Comparison of ENCODE assay signal across 15 cellular contexts in the genomic region with DNA sequence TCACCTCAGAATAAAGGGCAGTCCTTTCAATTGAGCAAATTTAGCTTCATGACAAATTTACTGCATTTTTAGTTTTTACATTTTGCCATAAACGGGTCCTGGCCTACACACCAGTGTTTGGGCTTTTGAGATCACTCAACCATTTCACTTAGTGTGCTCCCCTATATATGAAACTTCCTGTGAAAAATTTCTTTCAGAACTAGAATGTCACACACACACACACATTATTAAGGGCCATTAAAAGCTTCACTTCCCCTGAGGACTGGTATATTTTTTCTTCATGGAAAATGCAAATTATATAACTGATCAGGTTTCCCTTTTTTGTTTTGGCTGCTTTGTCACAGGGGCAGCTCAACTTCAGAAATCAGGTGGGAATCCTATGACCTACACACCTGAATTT.
DNase-seq lines count a peak whose midpoint lies in the region; ATAC-seq, FAIRE-seq and TF ChIP-seq lines count a peak whose summit lies in the region.
"Had no signal": no experiment of that assay in that cellular context is flagged by ENCODE, and none has a peak within 500 bp of the region (broad histone marks: within the 10 kb centered on the region; RNA-seq: fewer than 3 reads in every experiment).

No MANE protein-coding gene starts in this region.

- ATAC-seq in GM19324 (IDR thresholded peaks at IDR 0.05; ENCODE audit: low FRiP score, unreplicated experiment) (no peak), GM21786 (IDR thresholded peaks at IDR 0.05; ENCODE audit: unreplicated experiment) (no peak)
- ATAC-seq: K562 had no signal

- no peaks in the 10 kb centered on the region for H3K36me3 ChIP-seq in BLaER1
- H3K36me3 ChIP-seq in endothelial cell of umbilical vein (ENCODE audit: control insufficient read depth in 2 of 2, extremely low read depth in 1 of 2, insufficient read depth in 2 of 2, low read length in 2 of 2), result no peaks in the 10 kb centered on the region

- BruUV-seq in endothelial cell of umbilical vein (replicated peaks; lab: Mats Ljungman, UMichigan), result no TSS peak

- DNase-seq in GM19239 (ENCODE audit: insufficient read length, low spot score), result no peak
- DNase-seq in NAMALWA (ENCODE audit: low spot score), result peak; percentile 4
- DNase-seq in endothelial cell of umbilical vein (ENCODE audit: low read depth, low spot score), result no peak
- DNase-seq in SK-N-DZ (ENCODE audit: low spot score), result no peak
- DNase-seq in occipital lobe (lab: John Stamatoyannopoulos, UW), result no peak
- DNase-seq: AML-193; CD4-positive, CD25-positive, alpha-beta regulatory T cell; DMS53; HCEC 1CT had no signal

- no peaks in the 10 kb centered on the region for H3K9me3 ChIP-seq in BLaER1
- H3K9me3 ChIP-seq in endothelial cell of umbilical vein (replicated peaks; ENCODE audit: control insufficient read depth, insufficient read depth, low read length), result no peaks in the 10 kb centered on the region
- H3K9me3 ChIP-seq: BLaER1 treated with 17β-estradiol and CSF1 and Interleukin-3, amounts not matched to agents 10 nM and 100 nM had no signal

- no peak for TF ChIP-seq POLR2A in endothelial cell of umbilical vein (IDR thresholded peaks at IDR 0.05; ENCODE audit: low read depth, low read length)

- CTCF ChIA-PET in endothelial cell of umbilical vein (lab: Charles Lee), result interaction anchor here (1.3 kb wide), 1 partner anchor 95 kb away, joined by 3 read pairs; no protein-coding TSS in a partner anchor

- H3K9me1 ChIP-seq in endothelial cell of umbilical vein (replicated peaks; ENCODE audit: control insufficient read depth, extremely low read depth, insufficient read depth, low read length), result no peaks in the 10 kb centered on the region

- H3K27me3 ChIP-seq in BLaER1 (peaks cover 87% of the 10 kb centered on the region), endothelial cell of umbilical vein (ENCODE audit: control insufficient read depth in 2 of 2, insufficient read depth in 2 of 2, low read length in 2 of 2) (no peaks in the 10 kb centered on the region)

- H3K4me1 ChIP-seq in BLaER1 (peaks cover 13% of the 10 kb centered on the region; the same call in 1 of the 2 replicates), endothelial cell of umbilical vein (ENCODE audit: control insufficient read depth, extremely low read depth, insufficient read depth, low read length) (peaks cover 4% of the 10 kb centered on the region)

- H3K27ac ChIP-seq in BLaER1, result no peak overlapping the region
- no peak overlapping the region for H3K27ac ChIP-seq in endothelial cell of umbilical vein (ENCODE audit: insufficient read depth, low read depth, low read length)
- H3K27ac ChIP-seq: 22Rv1; BLaER1 treated with 17β-estradiol and CSF1 and Interleukin-3, amounts not matched to agents 10 nM and 100 nM had no signal

- peak; percentile 84 for FAIRE-seq in GM19239 (lab: Jason Lieb, UNC)
- peak; percentile 37 for FAIRE-seq in endothelial cell of umbilical vein (lab: Jason Lieb, UNC)
- FAIRE-seq: K562 had no signal

- H4K20me1 ChIP-seq in BLaER1 (0 out of 2 replicates have a peak, but pooled peaks cover 10% of the 10 kb centered on the region), endothelial cell of umbilical vein (replicated peaks; ENCODE audit: control insufficient read depth, extremely low read depth, insufficient read depth, low read length) (no peaks in the 10 kb centered on the region)
- H4K20me1 ChIP-seq: BLaER1 treated with 17β-estradiol and CSF1 and Interleukin-3, amounts not matched to agents 10 nM and 100 nM had no signal

- H3K79me2 ChIP-seq in endothelial cell of umbilical vein (ENCODE audit: control insufficient read depth, insufficient read depth, low read length), result no peaks in the 10 kb centered on the region

- TF ChIP-seq CTCF in endothelial cell of umbilical vein (IDR thresholded peaks at IDR 0.05; ENCODE audit: extremely low read depth in 1 of 2, insufficient read depth in 1 of 2, low read depth in 1 of 2, low read length in 2 of 2), result no peak

- intact Hi-C loops in endothelial cell of umbilical vein (cut with micrococcal nuclease), result no loop called here

- POLR2A ChIA-PET in endothelial cell of umbilical vein (lab: Charles Lee), result no interaction called here

- no peak overlapping the region for H3K4me3 ChIP-seq in BLaER1
- no peak overlapping the region for H3K4me3 ChIP-seq in endothelial cell of umbilical vein (replicated peaks in 1 of 3; ENCODE audit: insufficient read depth in 1 of 3, low read depth in 1 of 3, low read length in 3 of 3)
- H3K4me3 ChIP-seq: BLaER1 treated with 17β-estradiol and CSF1 and Interleukin-3, amounts not matched to agents 10 nM and 100 nM; K562 had no signal

- H3K4me2 ChIP-seq in BLaER1, result peak overlapping the region; percentile 24; the same call in 1 of the 2 replicates
- H3K4me2 ChIP-seq in endothelial cell of umbilical vein (ENCODE audit: insufficient read depth, low read length), result no peak overlapping the region

- H3K9ac ChIP-seq in BLaER1 (no peak overlapping the region), endothelial cell of umbilical vein (replicated peaks; ENCODE audit: extremely low read depth, insufficient read depth, low read length) (no peak overlapping the region)
- H3K9ac ChIP-seq: BLaER1 treated with 17β-estradiol and CSF1 and Interleukin-3, amounts not matched to agents 10 nM and 100 nM had no signal

- dilution Hi-C loops in endothelial cell of umbilical vein (cut with MboI; ENCODE audit: extremely low pct_ligation_motif_present, low sequenced_read_pairs), result no loop called here

- H2AFZ ChIP-seq in endothelial cell of umbilical vein (ENCODE audit: low read depth, low read length), result no peak overlapping the region

TF ChIP-seq in endothelial cell of umbilical vein, 7 proteins besides CTCF, POLR2A, EP300 and RAD21:
- no peak for TF ChIP-seq EZH2 (IDR thresholded peaks at IDR 0.05; ENCODE audit: borderline replicate concordance, low read depth, low read length, severe bottlenecking)
- no peak for TF ChIP-seq POLR2AphosphoS5 (IDR thresholded peaks at IDR 0.05; ENCODE audit: insufficient read depth, low read depth, low read length)
- TF ChIP-seq JUN (IDR thresholded peaks at IDR 0.05; ENCODE audit: borderline replicate concordance, insufficient read depth, insufficient read length, low read depth), result no peak
- no peak for TF ChIP-seq FOS (IDR thresholded peaks at IDR 0.05; ENCODE audit: borderline replicate concordance, insufficient read depth, low read length)
- TF ChIP-seq GATA2 (IDR thresholded peaks at IDR 0.05; ENCODE audit: insufficient read depth, insufficient read length, low read depth, low read length), result no peak
- TF ChIP-seq MYC (IDR thresholded peaks at IDR 0.05; ENCODE audit: low read depth, low read length), result no peak
- TF ChIP-seq, protein P1, sequence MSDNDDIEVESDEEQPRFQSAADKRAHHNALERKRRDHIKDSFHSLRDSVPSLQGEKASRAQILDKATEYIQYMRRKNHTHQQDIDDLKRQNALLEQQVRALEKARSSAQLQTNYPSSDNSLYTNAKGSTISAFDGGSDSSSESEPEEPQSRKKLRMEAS (IDR thresholded peaks at IDR 0.05; ENCODE audit: insufficient read depth, insufficient read length), result no peak
